In genomic region chr1:221741364-221741970, GRCh38 we compare ENCODE assay signal across 8 cellular contexts. TPM values are rescaled to one million over a fixed set of nuclear protein-coding genes. Genes with fewer than 3 reads are reported as not detected.
DNase-seq lines count a peak whose midpoint lies in the region; ATAC-seq and TF ChIP-seq lines count a peak whose summit lies in the region.

No MANE protein-coding gene starts in this region.

- no peaks in the 10 kb centered on the region for H3K9me3 Mint-ChIP-seq in CD8-positive, alpha-beta T cell

- H3K4me3 Mint-ChIP-seq in CD8-positive, alpha-beta T cell: no peak overlapping the region

- H3K36me3 ChIP-seq in CD8-positive, alpha-beta T cell (ENCODE audit: insufficient read depth, low read length): no peaks in the 10 kb centered on the region
- H3K36me3 ChIP-seq in Peyer's patch (no peaks in the 10 kb centered on the region), duodenal mucosa (ENCODE audit: control insufficient read depth in 1 of 2, insufficient read depth in 2 of 2, low read length in 2 of 2) (no peaks in the 10 kb centered on the region), mesodermal cell (ENCODE audit: control insufficient read depth, insufficient read depth, low read length) (peaks cover 32% of the 10 kb centered on the region), urinary bladder (ENCODE audit: insufficient read depth) (no peaks in the 10 kb centered on the region)

- ATAC-seq in CD8-positive, alpha-beta T cell: peak; percentile 21
- ATAC-seq in GM19467 (IDR thresholded peaks at IDR 0.05; ENCODE audit: unreplicated experiment) (peak; percentile 0), HG03378 (IDR thresholded peaks at IDR 0.05; ENCODE audit: unreplicated experiment) (no peak)

- H3K27ac ChIP-seq in CD8-positive, alpha-beta T cell (ENCODE audit: low read depth, low read length): peak overlapping the region; percentile 90
- H3K27ac ChIP-seq in Peyer's patch (peak overlapping the region; percentile 78 to 98 (median 98)), duodenal mucosa (ENCODE audit: low read depth, low read length) (peak overlapping the region; percentile 49), mesodermal cell (ENCODE audit: low read depth, low read length, severe bottlenecking) (peak overlapping the region; percentile 80), urinary bladder (ENCODE audit: low read depth) (peak overlapping the region; percentile 66)

- H3K9ac ChIP-seq in duodenal mucosa (ENCODE audit: low read depth in 1 of 2, low read length in 2 of 2): peak overlapping the region; percentile 75 to 98

- H3K4me3 ChIP-seq in CD8-positive, alpha-beta T cell (ENCODE audit: low read depth, low read length): peak overlapping the region; percentile 65
- H3K4me3 ChIP-seq in Peyer's patch: peak overlapping the region; percentile 72 to 86 (median 78)
- peak overlapping the region; percentile 80 to 99 for H3K4me3 ChIP-seq in duodenal mucosa (ENCODE audit: low read depth in 1 of 2, low read length in 2 of 2)
- peak overlapping the region; percentile 70 for H3K4me3 ChIP-seq in mesodermal cell (ENCODE audit: extremely low read depth, insufficient read depth, low read length, poor library complexity, severe bottlenecking)
- H3K4me3 ChIP-seq in urinary bladder (ENCODE audit: low read depth, low read length): peak overlapping the region; percentile 46

- H3K27me3 ChIP-seq in CD8-positive, alpha-beta T cell (ENCODE audit: insufficient read depth, low read length): no peaks in the 10 kb centered on the region
- no peaks in the 10 kb centered on the region for H3K27me3 ChIP-seq in Peyer's patch
- H3K27me3 ChIP-seq in duodenal mucosa (ENCODE audit: control insufficient read depth in 1 of 2, insufficient read depth in 2 of 2, low read length in 2 of 2): no peaks in the 10 kb centered on the region

- TF ChIP-seq POLR2A in Peyer's patch (IDR thresholded peaks at IDR 0.05): no peak

- H3K27me3 Mint-ChIP-seq in CD8-positive, alpha-beta T cell (ENCODE audit: low read depth): no peaks in the 10 kb centered on the region

- peaks cover 33% of the 10 kb centered on the region for H3K4me1 Mint-ChIP-seq in CD8-positive, alpha-beta T cell (ENCODE audit: low read depth)

- H3K9me3 ChIP-seq in CD8-positive, alpha-beta T cell (ENCODE audit: low read length): no peaks in the 10 kb centered on the region
- H3K9me3 ChIP-seq in Peyer's patch: no peaks in the 10 kb centered on the region
- H3K9me3 ChIP-seq in duodenal mucosa (ENCODE audit: control insufficient read depth in 1 of 2, low read length in 2 of 2): peaks cover 0 to 1% of the 10 kb centered on the region in 2 donors
- H3K9me3 ChIP-seq in mesodermal cell (ENCODE audit: control insufficient read depth, low read length): no peaks in the 10 kb centered on the region

- no peak overlapping the region for H3K27ac Mint-ChIP-seq in CD8-positive, alpha-beta T cell

- intact Hi-C loops in CD8-positive, alpha-beta T cell (cut with DNase I, micrococcal nuclease): loop anchor here (1.0 to 10.0 kb wide), 9 partner anchors 15 to 903 kb away; partner anchors contain the start of gene MIA3 (in 1 of the 2)

- POLR2A ChIA-PET in CD8-positive, alpha-beta T cell (lab: Charles Lee): interaction anchor here (0.9 to 4.5 kb wide), 23 partner anchors 8 to 972 kb away, joined by 3 to 39 read pairs (median 4); partner anchors contain the start of genes AIDA and BROX

- WGBS in mesodermal cell (ENCODE audit: insufficient coverage in 2 of 2), 2 experiments: 0% methylated on average over 7 to 15 of the region's 22 CpGs
- under 1% methylated on average over 22 of the region's 22 CpGs for WGBS in urinary bladder

- H3K4me1 ChIP-seq in CD8-positive, alpha-beta T cell (ENCODE audit: insufficient read depth, low read length): peaks cover 17% of the 10 kb centered on the region
- H3K4me1 ChIP-seq in Peyer's patch: peaks cover 0 to 29% (median 0%) of the 10 kb centered on the region in 4 donors
- peaks cover 15 to 25% of the 10 kb centered on the region in 2 donors for H3K4me1 ChIP-seq in duodenal mucosa (ENCODE audit: control insufficient read depth in 1 of 2, insufficient read depth in 2 of 2, low read length in 2 of 2)
- peaks cover 12% of the 10 kb centered on the region for H3K4me1 ChIP-seq in mesodermal cell (ENCODE audit: control insufficient read depth, insufficient read depth, low read length, poor library complexity, severe bottlenecking)
- H3K4me1 ChIP-seq in urinary bladder (ENCODE audit: insufficient read depth): no peaks in the 10 kb centered on the region

- DNase-seq in CD8-positive, alpha-beta T cell: peak in 3 of 7 experiments; percentile 7 to 52 (median 30)
- peak in 2 of 3 donors; percentile 53 to 67 for DNase-seq in Peyer's patch
- no peak for DNase-seq in effector CD4-positive, alpha-beta T cell

- no peak for TF ChIP-seq CTCF in CD8-positive, alpha-beta T cell (IDR thresholded peaks at IDR 0.05)
- TF ChIP-seq CTCF in Peyer's patch (IDR thresholded peaks at IDR 0.05): no peak

- CTCF ChIA-PET in CD8-positive, alpha-beta T cell (lab: Charles Lee): interaction anchor here (0.8 to 2.9 kb wide), 10 partner anchors 9 to 971 kb away, joined by 3 to 10 read pairs (median 4); partner anchors contain the start of genes AIDA and BROX

- H3K36me3 Mint-ChIP-seq in CD8-positive, alpha-beta T cell: peaks cover 30% of the 10 kb centered on the region

RNA-seq across cellular contexts. Expression of gene DUSP10, which starts 0.4 kb away (rescaled TPM):
- 10 to 100 TPM; 63.0 to 64.3 TPM for total RNA-seq in CD8-positive, alpha-beta T cell
- 10 to 100 TPM in 1 of 4 donors, 1 to 10 TPM in 3; 1.4 to 11.6 (median 4.4) TPM for total RNA-seq in Peyer's patch
- polyA plus RNA-seq in mesodermal cell (2013, experiment 1 of 2): 10.2 TPM
- 9.3 TPM for polyA plus RNA-seq in mesodermal cell (2013, experiment 2 of 2)
- total RNA-seq in urinary bladder: 15.6 TPM
- polyA plus RNA-seq in urinary bladder: 5.5 TPM
